9 cellular contexts compared by ENCODE assay signal in genomic region chr1:27536767-27537166, GRCh38. TPM values are rescaled to one million over a fixed set of nuclear protein-coding genes. Genes with fewer than 3 reads are reported as not detected.
DNase-seq lines count a peak whose midpoint lies in the region; ATAC-seq and TF ChIP-seq lines count a peak whose summit lies in the region.
"Had no signal": no experiment of that assay in that cellular context is flagged by ENCODE, and none has a peak within 500 bp of the region (broad histone marks: within the 10 kb centered on the region; RNA-seq: fewer than 3 reads in every experiment).

No MANE protein-coding gene starts in this region.

- DNase-seq in HCEC 1CT: peak; percentile 28
- peak; percentile 74 to 90 (median 81) for DNase-seq in adrenal gland
- DNase-seq in hepatic stellate cell (ENCODE audit: low spot score): peak; percentile 75
- DNase-seq in activated T-cell treated with anti-CD3 and anti-CD28 coated beads for 4 hours: no peak
- DNase-seq in NCI-H128 (lab: John Stamatoyannopoulos, UW; ENCODE audit: unreplicated experiment): no peak

- WGBS in adrenal gland, 4 donors: 10 to 33% (median 25%) methylated on average over 6 to 11 of the region's 11 CpGs

- no peak for ATAC-seq in GM21737 (IDR thresholded peaks at IDR 0.05; ENCODE audit: unreplicated experiment)
- ATAC-seq in HG02759 (IDR thresholded peaks at IDR 0.05; ENCODE audit: unreplicated experiment): no peak

- no peak for TF ChIP-seq POLR2A in adrenal gland (IDR thresholded peaks at IDR 0.05)

- no peak overlapping the region for H3K4me3 ChIP-seq in adrenal gland
- no peak overlapping the region for H3K4me3 ChIP-seq in skin epidermis

- peak overlapping the region; percentile 18 to 98 (median 66) for H3K27ac ChIP-seq in adrenal gland
- H3K27ac ChIP-seq in skin epidermis: peak overlapping the region in 12 of 21 experiments; percentile 33 to 88 (median 61)
- H3K27ac ChIP-seq: HL-60 had no signal

- intact Hi-C loops in adrenal gland (cut with DNase I): no loop called here

- peaks cover 30 to 49% of the 10 kb centered on the region in 2 donors for H3K4me1 ChIP-seq in adrenal gland (replicated peaks in 1 of 2)

- no peaks in the 10 kb centered on the region for H3K27me3 ChIP-seq in adrenal gland

- TF ChIP-seq CTCF in adrenal gland (IDR thresholded peaks at IDR 0.05): no peak

- H3K36me3 ChIP-seq in adrenal gland (replicated peaks in 1 of 2): peaks cover 0 to 21% of the 10 kb centered on the region in 2 donors

- no peaks in the 10 kb centered on the region for H3K9me3 ChIP-seq in adrenal gland (replicated peaks in 1 of 3)

RNA-seq across cellular contexts. Expression of gene WASF2, which starts 46.8 kb away (rescaled TPM):
- 100 to 1,000 TPM in 4 of 8 donors, 10 to 100 TPM in 4; 47.3 to 159 (median 93.4) TPM for total RNA-seq in adrenal gland
- 10 to 100 TPM; 18.9 to 94.6 (median 29.0) TPM for polyA plus RNA-seq in adrenal gland

Comparison
In these comparisons a context has a peak if more than half of its experiments do, and no peak if none do; other contexts are left out.
1. DNase-seq: peak in HCEC 1CT (single experiment), adrenal gland (7 of 7) and hepatic stellate cell (single experiment); none in activated T-cell treated with anti-CD3 and anti-CD28 coated beads for 4 hours (single experiment) and NCI-H128 (single experiment).